In genomic region chr22:21055880-21056319, GRCh38 we compare ENCODE assay signal across 18 cellular contexts. TPM values are rescaled to one million over a fixed set of nuclear protein-coding genes. Genes with fewer than 3 reads are reported as not detected.
DNase-seq lines count a peak whose midpoint lies in the region; ATAC-seq and TF ChIP-seq lines count a peak whose summit lies in the region.
"Had no signal": no experiment of that assay in that cellular context is flagged by ENCODE, and none has a peak within 500 bp of the region (broad histone marks: within the 10 kb centered on the region; RNA-seq: fewer than 3 reads in every experiment).

No MANE protein-coding gene starts in this region.

- no peaks in the 10 kb centered on the region for H3K9me3 Mint-ChIP-seq in activated naive CD4-positive, alpha-beta T cell treated with anti-CD3 and anti-CD28 coated beads for 36 hours
- H3K9me3 Mint-ChIP-seq in activated naive CD8-positive, alpha-beta T cell treated with anti-CD3 and anti-CD28 coated beads for 36 hours: no peaks in the 10 kb centered on the region
- H3K9me3 Mint-ChIP-seq: naive B cell had no signal

- no peaks in the 10 kb centered on the region for H3K36me3 ChIP-seq in spleen

- no peak for DNase-seq in activated naive CD4-positive, alpha-beta T cell treated with anti-CD3 and anti-CD28 coated beads for 36 hours
- no peak for DNase-seq in activated naive CD4-positive, alpha-beta T cell treated with anti-CD3 and anti-CD28 coated beads, Interleukin-2, amount 50 U/mL, for 16 hours
- peak; percentile 68 to 75 for DNase-seq in Kasumi-1 (lab: John Stamatoyannopoulos, UW)
- no peak for DNase-seq in activated naive CD8-positive, alpha-beta T cell treated with anti-CD3 and anti-CD28 coated beads for 36 hours
- DNase-seq in spleen: peak; percentile 49
- DNase-seq in NCI-H2029 treated with DMSO at 0.1 percent for 48 hours (lab: John Stamatoyannopoulos, UW): no peak
- no peak for DNase-seq in left ventricle myocardium superior
- no peak for DNase-seq in pons (ENCODE audit: low spot score)
- DNase-seq: activated gamma-delta T cell treated with Interleukin-2 at 50 U/mL for 16 hours, AML-193, HCEC 1CT, head of caudate nucleus, naive B cell, NCI-H2107, retina had no signal

- H3K4me1 ChIP-seq in spleen: peaks cover 0 to 9% (median 4%) of the 10 kb centered on the region in 6 donors

- H3K4me3 ChIP-seq in spleen: no peak overlapping the region
- H3K4me3 ChIP-seq: SK-N-MC had no signal

- peak overlapping the region; percentile 47 for H3K4me3 Mint-ChIP-seq in activated naive CD4-positive, alpha-beta T cell treated with anti-CD3 and anti-CD28 coated beads for 36 hours
- peak overlapping the region; percentile 43 for H3K4me3 Mint-ChIP-seq in activated naive CD8-positive, alpha-beta T cell treated with anti-CD3 and anti-CD28 coated beads for 36 hours

- CTCF ChIA-PET in activated naive CD4-positive, alpha-beta T cell treated with anti-CD3 and anti-CD28 coated beads for 36 hours (lab: Charles Lee): interaction anchor here (1.1 to 1.4 kb wide), 3 partner anchors 16 to 35 kb away, joined by 3 to 5 read pairs (median 3); no protein-coding TSS in a partner anchor

- H3K27ac ChIP-seq in spleen: no peak overlapping the region
- H3K27ac ChIP-seq: SK-N-MC had no signal

- no peaks in the 10 kb centered on the region for H3K36me3 Mint-ChIP-seq in activated naive CD4-positive, alpha-beta T cell treated with anti-CD3 and anti-CD28 coated beads for 36 hours (ENCODE audit: low read depth)
- H3K36me3 Mint-ChIP-seq in activated naive CD8-positive, alpha-beta T cell treated with anti-CD3 and anti-CD28 coated beads for 36 hours: no peaks in the 10 kb centered on the region
- H3K36me3 Mint-ChIP-seq: naive B cell had no signal

- peaks cover 3% of the 10 kb centered on the region for H3K27me3 Mint-ChIP-seq in activated naive CD4-positive, alpha-beta T cell treated with anti-CD3 and anti-CD28 coated beads for 36 hours (ENCODE audit: low read depth)
- H3K27me3 Mint-ChIP-seq in activated naive CD8-positive, alpha-beta T cell treated with anti-CD3 and anti-CD28 coated beads for 36 hours: peaks cover 11% of the 10 kb centered on the region

- H3K27ac Mint-ChIP-seq in activated naive CD4-positive, alpha-beta T cell treated with anti-CD3 and anti-CD28 coated beads for 36 hours: no peak overlapping the region
- no peak overlapping the region for H3K27ac Mint-ChIP-seq in activated naive CD8-positive, alpha-beta T cell treated with anti-CD3 and anti-CD28 coated beads for 36 hours

- H3K9me3 ChIP-seq in spleen: no peaks in the 10 kb centered on the region

- no peak for ATAC-seq in left ventricle myocardium superior
- ATAC-seq: left lobe of liver had no signal

- intact Hi-C loops in activated naive CD4-positive, alpha-beta T cell treated with anti-CD3 and anti-CD28 coated beads for 36 hours (cut with micrococcal nuclease): no loop called here
- intact Hi-C loops in spleen (cut with DNase I; ENCODE audit: low total_unique reads): no loop called here
- intact Hi-C loops in left ventricle myocardium superior (cut with micrococcal nuclease): no loop called here

- WGBS in spleen, 5 donors: 32 to 46% (median 36%) methylated on average over 7 of the region's 7 CpGs

- no peak for TF ChIP-seq CTCF in spleen (IDR thresholded peaks at IDR 0.05 in 8 of 11, conservative IDR thresholded peaks at IDR 0.05 in 3 of 11)

- no peak for TF ChIP-seq POLR2A in spleen (IDR thresholded peaks at IDR 0.05)

- H3K27me3 ChIP-seq in spleen (replicated peaks in 1 of 7): peaks cover 0 to 24% (median 0%) of the 10 kb centered on the region in 7 donors

- peaks cover 15% of the 10 kb centered on the region for H3K4me1 Mint-ChIP-seq in activated naive CD4-positive, alpha-beta T cell treated with anti-CD3 and anti-CD28 coated beads for 36 hours (ENCODE audit: low read depth)
- H3K4me1 Mint-ChIP-seq in activated naive CD8-positive, alpha-beta T cell treated with anti-CD3 and anti-CD28 coated beads for 36 hours: peaks cover 15% of the 10 kb centered on the region

RNA-seq across cellular contexts. Expression of gene LRRC74B, which starts 10.2 kb away (rescaled TPM):
- total RNA-seq in activated naive CD4-positive, alpha-beta T cell treated with anti-CD3 and anti-CD28 coated beads for 36 hours: not detected
- total RNA-seq in activated naive CD8-positive, alpha-beta T cell treated with anti-CD3 and anti-CD28 coated beads for 36 hours: not detected
- total RNA-seq in spleen (not detected), left ventricle myocardium superior (not detected)
- polyA plus RNA-seq in spleen: under 1 TPM in 1 of 3 donors, not detected in 2; 0.03 TPM
- total RNA-seq: epithelial cell of proximal tubule, left lobe of liver had no signal

RNA-seq across cellular contexts. Expression of gene SLC7A4, which starts 23.5 kb away (rescaled TPM):
- not detected for total RNA-seq in activated naive CD4-positive, alpha-beta T cell treated with anti-CD3 and anti-CD28 coated beads for 36 hours
- under 1 TPM; 0.41 to 0.44 TPM for total RNA-seq in activated naive CD8-positive, alpha-beta T cell treated with anti-CD3 and anti-CD28 coated beads for 36 hours
- total RNA-seq in spleen (under 1 TPM in 4 of 7 donors, not detected in 3; 0.13 to 0.95 (median 0.30) TPM), left ventricle myocardium superior (0.30 TPM)
- under 1 TPM; 0.11 to 0.42 (median 0.29) TPM for polyA plus RNA-seq in spleen

RNA-seq across cellular contexts. Expression of gene P2RX6, which starts 40.9 kb away (rescaled TPM):
- total RNA-seq in activated naive CD4-positive, alpha-beta T cell treated with anti-CD3 and anti-CD28 coated beads for 36 hours: under 1 TPM in 1 of 2 experiments, not detected in 1; 0.12 TPM
- total RNA-seq in activated naive CD8-positive, alpha-beta T cell treated with anti-CD3 and anti-CD28 coated beads for 36 hours: under 1 TPM; 0.14 to 0.43 TPM
- 10 to 100 TPM in 2 of 7 donors, 1 to 10 TPM in 5; 3.2 to 14.4 (median 4.5) TPM for total RNA-seq in spleen
- polyA plus RNA-seq in spleen: 1 to 10 TPM in 2 of 3 donors, under 1 TPM in 1; 0.86 to 5.6 (median 2.7) TPM
- total RNA-seq in left ventricle myocardium superior: 1.8 TPM
- total RNA-seq: epithelial cell of proximal tubule had no signal

RNA-seq across cellular contexts. Expression of gene THAP7, which starts 54.0 kb away (rescaled TPM):
- 10 to 100 TPM; 20.4 to 21.2 TPM for total RNA-seq in activated naive CD4-positive, alpha-beta T cell treated with anti-CD3 and anti-CD28 coated beads for 36 hours
- total RNA-seq in activated naive CD8-positive, alpha-beta T cell treated with anti-CD3 and anti-CD28 coated beads for 36 hours: 10 to 100 TPM; 34.3 to 34.5 TPM
- total RNA-seq in spleen (10 to 100 TPM; 16.7 to 38.7 (median 26.5) TPM), left ventricle myocardium superior (18.0 TPM)
- 10 to 100 TPM; 31.8 to 53.3 (median 47.5) TPM for polyA plus RNA-seq in spleen

Comparison
In these comparisons a context has a peak if more than half of its experiments do, and no peak if none do; other contexts are left out.
1. DNase-seq: peak in Kasumi-1 (2 of 2) and spleen (single experiment); none in activated naive CD4-positive, alpha-beta T cell treated with anti-CD3 and anti-CD28 coated beads for 36 hours (single experiment), activated naive CD4-positive, alpha-beta T cell treated with anti-CD3 and anti-CD28 coated beads, Interleukin-2, amount 50 U/mL, for 16 hours (single experiment), activated naive CD8-positive, alpha-beta T cell treated with anti-CD3 and anti-CD28 coated beads for 36 hours (single experiment), NCI-H2029 treated with DMSO at 0.1 percent for 48 hours (single experiment), left ventricle myocardium superior (single experiment) and pons (single experiment).